17 cellular contexts compared by ENCODE assay signal in genomic region chr4:34181891-34182290, GRCh38.
DNase-seq lines count a peak whose midpoint lies in the region; ATAC-seq lines count a peak whose summit lies in the region.
"Had no signal": no experiment of that assay in that cellular context is flagged by ENCODE, and none has a peak within 500 bp of the region (broad histone marks: within the 10 kb centered on the region; RNA-seq: fewer than 3 reads in every experiment).

No MANE protein-coding gene starts in this region.

- DNase-seq in H4 (ENCODE audit: low spot score) = peak; percentile 72
- peak; percentile 27 for DNase-seq in OCI-M1 (lab: John Stamatoyannopoulos, UW)
- peak; percentile 18 for DNase-seq in fibroblast of gingiva (ENCODE audit: low read depth)
- DNase-seq in skeletal muscle cell (ENCODE audit: low read depth) = peak; percentile 80
- no peak for DNase-seq in NCI-H748 (lab: John Stamatoyannopoulos, UW; ENCODE audit: unreplicated experiment)
- DNase-seq in T-helper 2 cell = no peak
- DNase-seq: activated CD4-positive, alpha-beta T cell treated with anti-CD3 and anti-CD28 coated beads for 4 hours; activated CD8-positive, alpha-beta memory T cell treated with anti-CD3 and anti-CD28 coated beads, Interleukin-2, amount 50 U/mL, for 48 hours; esophagus squamous epithelium; Karpas-422; left colon; NCI-H1436; NCI-H345; small intestine had no signal

- no peak overlapping the region for H3K4me3 ChIP-seq in skeletal muscle cell (ENCODE audit: low read depth, low read length)
- H3K4me3 ChIP-seq: esophagus squamous epithelium, SJSA1 had no signal

- ATAC-seq in HG03135 (IDR thresholded peaks at IDR 0.05; ENCODE audit: unreplicated experiment) (no peak), GM21717 (IDR thresholded peaks at IDR 0.05; ENCODE audit: unreplicated experiment) (no peak)
- ATAC-seq: left colon had no signal

Comparison
In these comparisons a context has a peak if more than half of its experiments do, and no peak if none do; other contexts are left out.
1. DNase-seq: peak in H4 (single experiment), OCI-M1 (single experiment), fibroblast of gingiva (single experiment) and skeletal muscle cell (single experiment); none in NCI-H748 (single experiment) and T-helper 2 cell (0 of 5).